39 cellular contexts compared by ENCODE assay signal in the genomic region with DNA sequence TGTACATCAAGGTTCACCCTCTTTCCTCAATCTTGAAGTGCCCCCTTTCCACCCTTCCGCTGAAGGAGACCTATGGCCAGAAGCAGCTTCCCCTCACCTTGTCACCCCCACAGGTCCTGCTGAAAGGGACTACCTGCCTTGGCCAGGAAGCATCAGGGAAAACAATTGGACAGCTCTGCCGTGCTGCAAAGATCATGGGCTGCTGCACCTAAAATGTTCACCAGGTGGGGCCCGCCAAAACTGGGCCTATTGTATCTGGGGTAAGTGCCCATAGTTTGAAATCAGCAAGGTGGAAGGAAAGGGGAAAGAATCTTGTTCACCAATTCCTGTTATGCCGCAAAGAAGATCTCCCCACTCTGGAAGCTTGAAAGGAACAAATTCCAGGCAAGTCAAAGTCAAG. TPM values are rescaled to one million over a fixed set of nuclear protein-coding genes. Genes with fewer than 3 reads are reported as not detected.
"Had no signal": no experiment of that assay in that cellular context is flagged by ENCODE, and none has a peak within 500 bp of the region (broad histone marks: within the 10 kb centered on the region; RNA-seq: fewer than 3 reads in every experiment).

No MANE protein-coding gene starts in this region.

- DNase-seq: activated effector memory CD4-positive, alpha-beta T cell treated with anti-CD3 and anti-CD28 coated beads, Interleukin-2, amount 50 U/mL, for 16 hours; activated effector memory CD4-positive, alpha-beta T cell treated with Interleukin-2 at 50 U/mL for 16 hours; activated gamma-delta T cell; activated gamma-delta T cell treated with Interleukin-2 at 50 U/mL for 16 hours; activated naive CD4-positive, alpha-beta T cell; activated naive CD4-positive, alpha-beta T cell treated with anti-CD3 and anti-CD28 coated beads for 36 hours; activated naive CD4-positive, alpha-beta T cell treated with anti-CD3 and anti-CD28 coated beads, Interleukin-2, amount 10 ng/mL, durations not matched to agents 7 days and 5 days; activated naive CD4-positive, alpha-beta T cell treated with anti-CD3 and anti-CD28 coated beads, Interleukin-2, amount 50 U/mL, for 16 hours; activated naive CD4-positive, alpha-beta T cell treated with Interleukin-2 at 50 U/mL for 16 hours; activated naive CD8-positive, alpha-beta T cell treated with anti-CD3 and anti-CD28 coated beads for 36 hours; activated naive CD8-positive, alpha-beta T cell treated with anti-CD3 and anti-CD28 coated beads, Interleukin-2, amount 10 ng/mL, durations not matched to agents 7 days and 5 days; activated naive CD8-positive, alpha-beta T cell treated with anti-CD3 and anti-CD28 coated beads, Interleukin-2, amount 50 U/mL, for 24 hours; activated T-cell treated with anti-CD3 and anti-CD28 coated beads, Interleukin-2, amount 50 U/mL, for 24 hours; activated T-cell treated with anti-CD3 and anti-CD28 coated beads, Interleukin-2, amount 50 U/mL, for 4 hours; activated T-cell treated with anti-CD3 and anti-CD28 coated beads, Interleukin-2, amount 50 U/mL, for 48 hours; activated T-cell treated with anti-CD3 and anti-CD28 coated beads, Interleukin-2, amount 50 U/mL, for 72 hours; adrenal gland; amniotic stem cell; amygdala; anterior cingulate cortex; aorta; body of pancreas; brain microvascular endothelial cell; caudate nucleus; central memory CD4-positive, alpha-beta T cell; cerebellar nuclear complex had no signal

- H3K27me3 ChIP-seq: adrenal gland, ascending aorta, body of pancreas, brain microvascular endothelial cell, cardiac muscle cell had no signal

- H3K4me1 Mint-ChIP-seq: activated naive CD4-positive, alpha-beta T cell treated with anti-CD3 and anti-CD28 coated beads, Interleukin-2, amount 10 ng/mL, durations not matched to agents 7 days and 5 days; activated naive CD4-positive, alpha-beta T cell treated with anti-CD3 and anti-CD28 coated beads, Interleukin-2, amount 50 U/mL, for 24 hours; activated naive CD8-positive, alpha-beta T cell treated with anti-CD3 and anti-CD28 coated beads for 36 hours; activated naive CD8-positive, alpha-beta T cell treated with anti-CD3 and anti-CD28 coated beads, Interleukin-2, amount 10 ng/mL, durations not matched to agents 7 days and 5 days; activated naive CD8-positive, alpha-beta T cell treated with anti-CD3 and anti-CD28 coated beads, Interleukin-2, amount 50 U/mL, for 24 hours; activated T-helper 17 cell treated with anti-CD3 and anti-CD28 coated beads, Interleukin-2, amount 50 U/mL, for 72 hours; brain; central memory CD8-positive, alpha-beta T cell had no signal

- H3K36me3 Mint-ChIP-seq: activated naive CD4-positive, alpha-beta T cell treated with anti-CD3 and anti-CD28 coated beads, Interleukin-2, amount 10 ng/mL, durations not matched to agents 7 days and 5 days; activated naive CD4-positive, alpha-beta T cell treated with anti-CD3 and anti-CD28 coated beads, Interleukin-2, amount 50 U/mL, for 24 hours; activated naive CD4-positive, alpha-beta T cell treated with anti-CD3 and anti-CD28 coated beads, Interleukin-2, amount 50 U/mL, for 72 hours; activated naive CD8-positive, alpha-beta T cell; activated naive CD8-positive, alpha-beta T cell treated with anti-CD3 and anti-CD28 coated beads for 36 hours; activated naive CD8-positive, alpha-beta T cell treated with anti-CD3 and anti-CD28 coated beads, Interleukin-2, amount 10 ng/mL, durations not matched to agents 7 days and 5 days; brain had no signal

- H3K36me3 ChIP-seq: adrenal gland, ascending aorta, brain microvascular endothelial cell, breast epithelium, cardiac muscle cell had no signal

- H3K4me3 Mint-ChIP-seq: activated naive CD4-positive, alpha-beta T cell treated with anti-CD3 and anti-CD28 coated beads for 36 hours; activated naive CD4-positive, alpha-beta T cell treated with anti-CD3 and anti-CD28 coated beads, Interleukin-2, amount 10 ng/mL, durations not matched to agents 7 days and 5 days; activated naive CD4-positive, alpha-beta T cell treated with anti-CD3 and anti-CD28 coated beads, Interleukin-2, amount 50 U/mL, for 24 hours; activated naive CD8-positive, alpha-beta T cell; activated naive CD8-positive, alpha-beta T cell treated with anti-CD3 and anti-CD28 coated beads for 36 hours; activated naive CD8-positive, alpha-beta T cell treated with anti-CD3 and anti-CD28 coated beads, Interleukin-2, amount 10 ng/mL, durations not matched to agents 7 days and 5 days; activated naive CD8-positive, alpha-beta T cell treated with anti-CD3 and anti-CD28 coated beads, Interleukin-2, amount 50 U/mL, for 24 hours; activated T-cell treated with anti-CD3 and anti-CD28 coated beads, Interleukin-2, amount 50 U/mL, for 24 hours; activated T-cell treated with anti-CD3 and anti-CD28 coated beads, Interleukin-2, amount 50 U/mL, for 4 hours; activated T-cell treated with anti-CD3 and anti-CD28 coated beads, Interleukin-2, amount 50 U/mL, for 72 hours; activated T-helper 1 cell treated with anti-CD3 and anti-CD28 coated beads, Interleukin-12 subunit alpha, Interleukin-12 subunit beta, Interleukin-2, Interleukin-4 antibody, amounts not matched to agents 30 ng/mL and 10 ng/mL and 1 ng/mL, durations not matched to agents 14 hours and 24 hours and 36 hours; activated T-helper 17 cell treated with anti-CD3 and anti-CD28 coated beads, Interleukin-2, amount 50 U/mL, for 72 hours; brain; central memory CD8-positive, alpha-beta T cell had no signal

- FAIRE-seq: bronchial epithelial cell had no signal

- ATAC-seq: activated naive CD4-positive, alpha-beta T cell treated with anti-CD3 and anti-CD28 coated beads, Interleukin-2, amount 50 U/mL, for 72 hours; activated naive CD8-positive, alpha-beta T cell treated with anti-CD3 and anti-CD28 coated beads, Interleukin-2, amount 50 U/mL, for 24 hours; activated T-cell treated with anti-CD3 and anti-CD28 coated beads, Interleukin-2, amount 50 U/mL, for 4 hours; activated T-cell treated with anti-CD3 and anti-CD28 coated beads, Interleukin-2, amount 50 U/mL, for 72 hours; activated T-helper 17 cell treated with anti-CD3 and anti-CD28 coated beads, Interleukin-2, amount 50 U/mL, for 72 hours; body of pancreas had no signal

- H3K27ac Mint-ChIP-seq: activated naive CD4-positive, alpha-beta T cell treated with anti-CD3 and anti-CD28 coated beads for 36 hours; activated naive CD4-positive, alpha-beta T cell treated with anti-CD3 and anti-CD28 coated beads, Interleukin-2, amount 10 ng/mL, durations not matched to agents 7 days and 5 days; activated naive CD4-positive, alpha-beta T cell treated with anti-CD3 and anti-CD28 coated beads, Interleukin-2, amount 50 U/mL, for 24 hours; activated naive CD4-positive, alpha-beta T cell treated with anti-CD3 and anti-CD28 coated beads, Interleukin-2, amount 50 U/mL, for 72 hours; activated naive CD8-positive, alpha-beta T cell; activated naive CD8-positive, alpha-beta T cell treated with anti-CD3 and anti-CD28 coated beads for 36 hours; activated naive CD8-positive, alpha-beta T cell treated with anti-CD3 and anti-CD28 coated beads, Interleukin-2, amount 10 ng/mL, durations not matched to agents 7 days and 5 days; activated naive CD8-positive, alpha-beta T cell treated with anti-CD3 and anti-CD28 coated beads, Interleukin-2, amount 50 U/mL, for 24 hours; activated T-cell treated with anti-CD3 and anti-CD28 coated beads, Interleukin-2, amount 50 U/mL, for 24 hours; activated T-cell treated with anti-CD3 and anti-CD28 coated beads, Interleukin-2, amount 50 U/mL, for 72 hours; activated T-helper 1 cell treated with anti-CD3 and anti-CD28 coated beads, Interleukin-12 subunit alpha, Interleukin-12 subunit beta, Interleukin-2, Interleukin-4 antibody, amounts not matched to agents 30 ng/mL and 10 ng/mL and 1 ng/mL, durations not matched to agents 14 hours and 24 hours and 36 hours; activated T-helper 17 cell treated with anti-CD3 and anti-CD28 coated beads, Interleukin-2, amount 50 U/mL, for 72 hours; activated T-helper 2 cell treated with anti-CD3 and anti-CD28 coated beads, Interferon-gamma antibody, Interleukin-2, Interleukin-4, amounts not matched to agents 10 μg/mL and 5 μg/mL and 100 μg/mL, durations not matched to agents 14 hours and 24 hours and 36 hours had no signal

- H3K4me1 ChIP-seq: adrenal gland, ascending aorta, body of pancreas, breast epithelium had no signal

- H3K27me3 Mint-ChIP-seq: activated naive CD4-positive, alpha-beta T cell treated with anti-CD3 and anti-CD28 coated beads, Interleukin-2, amount 10 ng/mL, durations not matched to agents 7 days and 5 days; activated naive CD4-positive, alpha-beta T cell treated with anti-CD3 and anti-CD28 coated beads, Interleukin-2, amount 50 U/mL, for 24 hours; activated naive CD8-positive, alpha-beta T cell; activated naive CD8-positive, alpha-beta T cell treated with anti-CD3 and anti-CD28 coated beads for 36 hours; activated naive CD8-positive, alpha-beta T cell treated with anti-CD3 and anti-CD28 coated beads, Interleukin-2, amount 10 ng/mL, durations not matched to agents 7 days and 5 days; activated naive CD8-positive, alpha-beta T cell treated with anti-CD3 and anti-CD28 coated beads, Interleukin-2, amount 50 U/mL, for 24 hours; activated T-helper 17 cell treated with anti-CD3 and anti-CD28 coated beads, Interleukin-2, amount 50 U/mL, for 72 hours; brain; central memory CD8-positive, alpha-beta T cell had no signal

- H3K9me3 ChIP-seq: adrenal gland, ascending aorta, body of pancreas, breast epithelium had no signal

- H3K4me3 ChIP-seq: adrenal gland, ascending aorta, body of pancreas, breast epithelium, cardiac muscle cell had no signal

- H3K27ac ChIP-seq: ascending aorta, body of pancreas, brain microvascular endothelial cell, breast epithelium, cardiac muscle cell had no signal

- H3K9me3 Mint-ChIP-seq: activated naive CD4-positive, alpha-beta T cell treated with anti-CD3 and anti-CD28 coated beads for 36 hours; activated naive CD4-positive, alpha-beta T cell treated with anti-CD3 and anti-CD28 coated beads, Interleukin-2, amount 10 ng/mL, durations not matched to agents 7 days and 5 days; activated naive CD4-positive, alpha-beta T cell treated with anti-CD3 and anti-CD28 coated beads, Interleukin-2, amount 50 U/mL, for 24 hours; activated naive CD4-positive, alpha-beta T cell treated with anti-CD3 and anti-CD28 coated beads, Interleukin-2, amount 50 U/mL, for 72 hours; activated naive CD8-positive, alpha-beta T cell treated with anti-CD3 and anti-CD28 coated beads for 36 hours; activated naive CD8-positive, alpha-beta T cell treated with anti-CD3 and anti-CD28 coated beads, Interleukin-2, amount 10 ng/mL, durations not matched to agents 7 days and 5 days; activated naive CD8-positive, alpha-beta T cell treated with anti-CD3 and anti-CD28 coated beads, Interleukin-2, amount 50 U/mL, for 24 hours; activated T-cell treated with anti-CD3 and anti-CD28 coated beads, Interleukin-2, amount 50 U/mL, for 24 hours; activated T-cell treated with anti-CD3 and anti-CD28 coated beads, Interleukin-2, amount 50 U/mL, for 4 hours; activated T-cell treated with anti-CD3 and anti-CD28 coated beads, Interleukin-2, amount 50 U/mL, for 72 hours; activated T-helper 1 cell treated with anti-CD3 and anti-CD28 coated beads, Interleukin-12 subunit alpha, Interleukin-12 subunit beta, Interleukin-2, Interleukin-4 antibody, amounts not matched to agents 30 ng/mL and 10 ng/mL and 1 ng/mL, durations not matched to agents 14 hours and 24 hours and 36 hours; activated T-helper 17 cell treated with anti-CD3 and anti-CD28 coated beads, Interleukin-2, amount 50 U/mL, for 72 hours; activated T-helper 2 cell treated with anti-CD3 and anti-CD28 coated beads, Interferon-gamma antibody, Interleukin-2, Interleukin-4, amounts not matched to agents 10 μg/mL and 5 μg/mL and 100 μg/mL, durations not matched to agents 14 hours and 24 hours and 36 hours; brain; central memory CD8-positive, alpha-beta T cell had no signal

RNA-seq across cellular contexts. Expression of gene GRIA3, which starts 18.4 kb away (rescaled TPM):
- total RNA-seq: activated naive CD4-positive, alpha-beta T cell treated with anti-CD3 and anti-CD28 coated beads for 36 hours; activated naive CD4-positive, alpha-beta T cell treated with anti-CD3 and anti-CD28 coated beads, Interleukin-2, amount 50 U/mL, for 72 hours; activated naive CD8-positive, alpha-beta T cell treated with anti-CD3 and anti-CD28 coated beads for 36 hours; activated T-cell treated with anti-CD3 and anti-CD28 coated beads, Interleukin-2, amount 50 U/mL, for 4 hours; activated T-cell treated with anti-CD3 and anti-CD28 coated beads, Interleukin-2, amount 50 U/mL, for 72 hours; activated T-helper 1 cell treated with anti-CD3 and anti-CD28 coated beads, Interleukin-12 subunit alpha, Interleukin-12 subunit beta, Interleukin-2, Interleukin-4 antibody, amounts not matched to agents 30 ng/mL and 10 ng/mL and 1 ng/mL, durations not matched to agents 14 hours and 24 hours and 36 hours; activated T-helper 17 cell treated with anti-CD3 and anti-CD28 coated beads, Interleukin-2, amount 50 U/mL, for 72 hours; activated T-helper 2 cell treated with anti-CD3 and anti-CD28 coated beads, Interferon-gamma antibody, Interleukin-2, Interleukin-4, amounts not matched to agents 10 μg/mL and 5 μg/mL and 100 μg/mL, durations not matched to agents 14 hours and 24 hours and 36 hours; chondrocyte had no signal
